In genomic region chr5:168859471-168859870, GRCh38 we compare ENCODE assay signal across 22 cellular contexts.
"Had no signal": no experiment of that assay in that cellular context is flagged by ENCODE, and none has a peak within 500 bp of the region (broad histone marks: within the 10 kb centered on the region; RNA-seq: fewer than 3 reads in every experiment).

No MANE protein-coding gene starts in this region.

- H3K27me3 ChIP-seq: colonic mucosa, esophagus muscularis mucosa, esophagus squamous epithelium, foreskin keratinocyte, gastrocnemius medialis, gastroesophageal sphincter, heart left ventricle, heart right ventricle had no signal

- H3K27ac ChIP-seq: colonic mucosa, coronary artery, dorsolateral prefrontal cortex, epithelial cell of prostate, esophagus muscularis mucosa, esophagus squamous epithelium, foreskin keratinocyte, gastrocnemius medialis, gastroesophageal sphincter, heart left ventricle, heart right ventricle had no signal

- H3K4me3 ChIP-seq: colonic mucosa, coronary artery, dorsolateral prefrontal cortex, esophagus muscularis mucosa, esophagus squamous epithelium, gastrocnemius medialis, gastroesophageal sphincter, heart left ventricle, heart right ventricle had no signal

- H3K36me3 ChIP-seq: colonic mucosa, esophagus muscularis mucosa, esophagus squamous epithelium, gastrocnemius medialis, gastroesophageal sphincter, heart left ventricle, heart right ventricle had no signal

- H3K9me3 ChIP-seq: colonic mucosa, esophagus muscularis mucosa, esophagus squamous epithelium, gastrocnemius medialis, gastroesophageal sphincter, heart left ventricle, heart right ventricle had no signal

- DNase-seq: colonic mucosa; cortex of kidney; dermis blood vessel endothelial cell; dorsolateral prefrontal cortex; effector CD4-positive, alpha-beta T cell; effector CD8-positive, alpha-beta T cell; effector memory CD4-positive, alpha-beta T cell; effector memory CD8-positive, alpha-beta T cell; endodermal cell; esophagus squamous epithelium; foreskin fibroblast; foreskin keratinocyte; foreskin melanocyte; gastrocnemius medialis; glutamatergic neuron; head of caudate nucleus; heart left ventricle; heart right ventricle had no signal
